Comparison of ENCODE assay signal across 11 cellular contexts in the genomic region with DNA sequence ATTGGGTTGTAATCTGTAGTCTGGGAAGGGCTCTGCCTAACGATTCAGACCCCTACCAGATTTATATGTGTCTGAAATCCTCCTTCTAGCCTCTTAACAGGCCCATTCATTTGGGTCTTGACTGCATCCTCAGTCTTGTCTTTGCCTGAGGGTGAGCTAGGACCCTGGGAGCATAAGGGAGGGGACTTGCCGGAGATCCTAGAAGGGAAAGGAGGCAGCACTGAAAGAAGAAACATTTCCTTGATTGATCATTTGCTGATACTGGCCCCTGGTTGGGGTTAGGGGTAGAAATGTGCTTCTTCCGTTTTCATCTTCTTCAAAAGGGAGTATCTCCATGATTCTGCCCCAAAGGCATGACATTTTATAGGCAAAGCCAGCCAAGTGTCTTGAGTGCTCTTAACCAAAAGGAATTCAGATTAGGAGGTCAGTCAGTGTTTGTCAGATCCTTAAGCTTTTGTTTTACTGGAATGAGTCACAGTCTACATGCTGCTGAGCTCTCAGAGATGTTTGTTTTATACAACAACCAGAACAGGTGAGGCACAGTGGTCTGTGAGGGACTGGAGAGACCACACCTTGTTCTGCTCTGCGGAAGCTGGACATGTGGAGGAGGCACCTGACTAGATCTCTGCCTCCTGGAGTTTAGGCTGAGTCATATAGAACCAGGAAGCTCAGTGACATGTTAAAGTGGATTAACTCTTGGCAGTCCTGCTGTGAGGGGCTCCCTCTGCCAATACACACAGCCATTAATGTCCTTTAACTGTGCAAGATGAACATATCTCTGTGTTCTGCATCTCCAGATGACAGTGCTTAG. TPM values are rescaled to one million over a fixed set of nuclear protein-coding genes. Genes with fewer than 3 reads are reported as not detected.
DNase-seq lines count a peak whose midpoint lies in the region; ATAC-seq and TF ChIP-seq lines count a peak whose summit lies in the region.
"Had no signal": no experiment of that assay in that cellular context is flagged by ENCODE, and none has a peak within 500 bp of the region (broad histone marks: within the 10 kb centered on the region; RNA-seq: fewer than 3 reads in every experiment).

No MANE protein-coding gene starts in this region.

- H3K36me3 ChIP-seq in WERI-Rb-1 (no peaks in the 10 kb centered on the region), lung (ENCODE audit: control insufficient read depth in 2 of 2, insufficient read depth in 2 of 2, low read length in 2 of 2) (no peaks in the 10 kb centered on the region)

- H3K4me1 ChIP-seq in lung (ENCODE audit: control insufficient read depth in 2 of 2, insufficient read depth in 2 of 2, low read length in 2 of 2) = no peaks in the 10 kb centered on the region

- H3K4me3 ChIP-seq in WERI-Rb-1 (ENCODE audit: low read depth, low read length) (no peak overlapping the region), lung (no peak overlapping the region)

- H3K27ac ChIP-seq in WERI-Rb-1 = peak overlapping the region; percentile 97
- H3K27ac ChIP-seq in lung (ENCODE audit: low read depth in 1 of 2, low read length in 1 of 2) = peak overlapping the region in 1 of 2 donors; percentile 68

- TF ChIP-seq CTCF in WERI-Rb-1 (IDR thresholded peaks at IDR 0.05; ENCODE audit: low read depth, low read length) (no peak), lung (IDR thresholded peaks at IDR 0.05; ENCODE audit: control extremely low read depth, extremely low read depth) (no peak)

- no peaks in the 10 kb centered on the region for H3K27me3 ChIP-seq in WERI-Rb-1 (ENCODE audit: insufficient read depth, low read depth, severe bottlenecking)
- no peaks in the 10 kb centered on the region for H3K27me3 ChIP-seq in lung (ENCODE audit: control insufficient read depth, insufficient read depth)

- whole genome bisulfite sequencing in lung, 2 donors = 31 to 32% methylated on average over 4 of the region's 4 CpGs

- DNase-seq in DMS79 (lab: John Stamatoyannopoulos, UW) (peak; percentile 74), NCI-H2081 (lab: John Stamatoyannopoulos, UW) (peak; percentile 62 to 84), WERI-Rb-1 (peak; percentile 72), lung (ENCODE audit: low spot score) (peak; percentile 83), mesenteric fat pad (ENCODE audit: low spot score) (no peak), KBM-7 (no peak)
- DNase-seq: activated CD4-positive, alpha-beta T cell treated with anti-CD3 and anti-CD28 coated beads for 4 hours; DND-41 had no signal

- ATAC-seq in lung (ENCODE audit: insufficient read depth, low FRiP score) (peak; percentile 83), HG02759 (IDR thresholded peaks at IDR 0.05; ENCODE audit: unreplicated experiment) (no peak), GM19397 (IDR thresholded peaks at IDR 0.05; ENCODE audit: unreplicated experiment) (no peak)

- in situ Hi-C loops in KBM-7 (cut with MboI; ENCODE audit: low pct_unique_long_range_greater_than_20kb, low sequenced_read_pairs) = no loop called here

- H3K9me3 ChIP-seq in WERI-Rb-1 (ENCODE audit: severe bottlenecking) = no peaks in the 10 kb centered on the region
- H3K9me3 ChIP-seq in lung (ENCODE audit: control insufficient read depth in 2 of 2, insufficient read depth in 1 of 2, low read length in 1 of 2) = no peaks in the 10 kb centered on the region

RNA-seq across cellular contexts. Expression of gene PCDHAC2, which starts 37.7 kb away (rescaled TPM):
- 10 to 100 TPM in 1 of 2 donors, 1 to 10 TPM in 1; 5.2 to 13.8 TPM for total RNA-seq in lung
- 1 to 10 TPM; 1.3 to 1.6 TPM for polyA plus RNA-seq in lung
- 1.1 TPM for total RNA-seq in mesenteric fat pad
- total RNA-seq: mononuclear cell had no signal

RNA-seq across cellular contexts. Expression of gene PCDHB1, which starts 47.2 kb away (rescaled TPM):
- total RNA-seq in lung = under 1 TPM; 0.11 to 0.28 TPM
- under 1 TPM; 0.01 to 0.04 TPM for polyA plus RNA-seq in lung
- not detected for total RNA-seq in mesenteric fat pad

Comparison
In these comparisons a context has a peak if more than half of its experiments do, and no peak if none do; other contexts are left out.
1. DNase-seq: peak in DMS79 (single experiment), NCI-H2081 (2 of 2), WERI-Rb-1 (single experiment) and lung (single experiment); none in mesenteric fat pad (single experiment) and KBM-7 (single experiment).